21 cellular contexts compared by ENCODE assay signal in genomic region chr7:156218544-156219306, GRCh38.
A peak's percentile ranks its signal among the peaks of the same experiment; 100 is the strongest.
DNase-seq lines count a peak whose midpoint lies in the region; ATAC-seq, FAIRE-seq and TF ChIP-seq lines count a peak whose summit lies in the region.
"Had no signal": no experiment of that assay in that cellular context is flagged by ENCODE, and none has a peak within 500 bp of the region (broad histone marks: within the 10 kb centered on the region; RNA-seq: fewer than 3 reads in every experiment).

No MANE protein-coding gene starts in this region.

- H3K4me2 ChIP-seq in HepG2 (ENCODE audit: low read depth, low read length) (peak overlapping the region; percentile 16), K562 (ENCODE audit: insufficient read depth, low read length) (no peak overlapping the region)

- H3K79me2 ChIP-seq in HepG2 (ENCODE audit: insufficient read depth, low read length) (no peaks in the 10 kb centered on the region), K562 (ENCODE audit: control insufficient read depth, insufficient read depth, low read length) (no peaks in the 10 kb centered on the region)

- H4K20me1 ChIP-seq in HepG2 (ENCODE audit: insufficient read depth, low read length) (no peaks in the 10 kb centered on the region), K562 (replicated peaks; ENCODE audit: control insufficient read depth, insufficient read depth, low read length) (peaks cover 7% of the 10 kb centered on the region; the same call in 1 of the 2 replicates)

- no peaks in the 10 kb centered on the region for H3K4me1 Mint-ChIP-seq in activated T-helper 17 cell treated with anti-CD3 and anti-CD28 coated beads, Interleukin-2, amount 50 U/mL, for 72 hours

- BruUV-seq in HepG2 (replicated peaks; lab: Mats Ljungman, UMichigan) (no TSS peak), K562 (replicated peaks; lab: Mats Ljungman, UMichigan) (no TSS peak)

- 9% methylated on average over 8 of the region's 13 CpGs for WGBS in HepG2 (ENCODE audit: low lambda C conversion rate)
- WGBS in right lobe of liver (ENCODE audit: insufficient coverage, low coverage, low lambda C conversion rate, missing lambda C conversion rate): 51% methylated on average over 7 of the region's 13 CpGs
- under 1% methylated on average over 13 of the region's 13 CpGs for WGBS in K562 (ENCODE audit: insufficient coverage, low coverage, missing lambda C conversion rate)

- FAIRE-seq in HepG2 (lab: Jason Lieb, UNC): no peak
- FAIRE-seq in K562 (lab: Jason Lieb, UNC): no peak
- FAIRE-seq: A204.1, D721Med, G401.6, GM12892 had no signal

- peaks cover 9 to 79% of the 10 kb centered on the region in 2 experiments for H3K27me3 ChIP-seq in HepG2 (ENCODE audit: control insufficient read depth in 1 of 2, insufficient read depth in 2 of 2, low read length in 2 of 2)
- H3K27me3 ChIP-seq in right lobe of liver: no peaks in the 10 kb centered on the region
- H3K27me3 ChIP-seq in K562 (ENCODE audit: control insufficient read depth in 2 of 2, insufficient read depth in 2 of 2, low read length in 2 of 2): peaks cover 29 to 65% of the 10 kb centered on the region in 2 experiments
- no peaks in the 10 kb centered on the region for H3K27me3 ChIP-seq in vagina

- peaks cover 13% of the 10 kb centered on the region for H3K4me1 ChIP-seq in HepG2 (ENCODE audit: insufficient read depth, low read length)
- no peaks in the 10 kb centered on the region for H3K4me1 ChIP-seq in right lobe of liver
- no peaks in the 10 kb centered on the region for H3K4me1 ChIP-seq in K562 (replicated peaks in 1 of 2; ENCODE audit: control insufficient read depth in 2 of 2, insufficient read depth in 2 of 2, low read length in 2 of 2)
- H3K4me1 ChIP-seq in vagina: no peaks in the 10 kb centered on the region
- H3K4me1 ChIP-seq: BE2C had no signal

- no peak for TF ChIP-seq CTCF in HepG2 (CRISPR knock-in tag; IDR thresholded peaks at IDR 0.05)
- no peak for TF ChIP-seq CTCF in right lobe of liver (IDR thresholded peaks at IDR 0.05)
- TF ChIP-seq CTCF in K562 (IDR thresholded peaks at IDR 0.05 in 2 of 3, conservative IDR thresholded peaks at IDR 0.05 in 1 of 3; ENCODE audit: insufficient read depth in 2 of 3, low read depth in 1 of 3, low read length in 3 of 3): no peak
- TF ChIP-seq CTCF in vagina (IDR thresholded peaks at IDR 0.05): no peak

- POLR2A ChIA-PET in HepG2 (lab: Yijun Ruan, JAX): no interaction called here
- POLR2A ChIA-PET in K562 (lab: Yijun Ruan, JAX): interaction anchor here (0.7 kb wide), 1 partner anchor 169 kb away, joined by 3 read pairs; no protein-coding TSS in a partner anchor

- no peak overlapping the region for H3K4me3 Mint-ChIP-seq in activated T-helper 17 cell treated with anti-CD3 and anti-CD28 coated beads, Interleukin-2, amount 50 U/mL, for 72 hours
- H3K4me3 Mint-ChIP-seq: CD8-positive, alpha-beta T cell had no signal

- H3K27me3 Mint-ChIP-seq in activated T-helper 17 cell treated with anti-CD3 and anti-CD28 coated beads, Interleukin-2, amount 50 U/mL, for 72 hours: peaks cover 7% of the 10 kb centered on the region

- TF ChIP-seq POLR2A in HepG2 (IDR thresholded peaks at IDR 0.05; ENCODE audit: insufficient read depth in 1 of 2, low read depth in 2 of 2, low read length in 2 of 2): no peak
- no peak for TF ChIP-seq POLR2A in right lobe of liver (IDR thresholded peaks at IDR 0.05)
- TF ChIP-seq POLR2A in K562 (conservative IDR thresholded peaks at IDR 0.05): no peak
- no peak for TF ChIP-seq POLR2A in vagina (IDR thresholded peaks at IDR 0.05)

- ATAC-seq in HepG2 (peak; percentile 62), right lobe of liver (no peak), K562 (no peak), left lobe of liver (no peak), GM18519 (IDR thresholded peaks at IDR 0.05; ENCODE audit: low FRiP score, unreplicated experiment) (no peak)
- ATAC-seq in activated T-helper 17 cell treated with anti-CD3 and anti-CD28 coated beads, Interleukin-2, amount 50 U/mL, for 72 hours (replicated peaks): no peak
- ATAC-seq: CD8-positive, alpha-beta T cell had no signal

- H3K9me3 Mint-ChIP-seq in activated T-helper 17 cell treated with anti-CD3 and anti-CD28 coated beads, Interleukin-2, amount 50 U/mL, for 72 hours: no peaks in the 10 kb centered on the region
- H3K9me3 Mint-ChIP-seq: CD8-positive, alpha-beta T cell had no signal

- no peaks in the 10 kb centered on the region for H3K36me3 Mint-ChIP-seq in activated T-helper 17 cell treated with anti-CD3 and anti-CD28 coated beads, Interleukin-2, amount 50 U/mL, for 72 hours (ENCODE audit: low read depth)
- H3K36me3 Mint-ChIP-seq: CD8-positive, alpha-beta T cell had no signal

- CTCF ChIA-PET in HepG2 (lab: Yijun Ruan, JAX; ENCODE audit: low intra/inter-chr PET ratio, low total read pairs) (no interaction called here), K562 (lab: Yijun Ruan, JAX; ENCODE audit: low intra/inter-chr PET ratio) (no interaction called here)

- H3K9ac ChIP-seq in HepG2 (ENCODE audit: insufficient read depth, low read depth, low read length): no peak overlapping the region
- H3K9ac ChIP-seq in K562 (ENCODE audit: insufficient read depth in 1 of 2, low read depth in 2 of 2, low read length in 2 of 2): no peak overlapping the region

- H3K27ac ChIP-seq in HepG2 (ENCODE audit: extremely low read length, insufficient read depth, low read length): no peak overlapping the region
- H3K27ac ChIP-seq in right lobe of liver: no peak overlapping the region
- no peak overlapping the region for H3K27ac ChIP-seq in K562 (ENCODE audit: extremely low read depth, low read depth, low read length)
- no peak overlapping the region for H3K27ac ChIP-seq in vagina
- H3K27ac ChIP-seq: C4-2B, HL-60 had no signal

- TF ChIP-seq EP300 in HepG2 (IDR thresholded peaks at IDR 0.05; ENCODE audit: low read depth in 2 of 2, low read length in 2 of 2) (no peak), HepG2 (CRISPR knock-in tag; IDR thresholded peaks at IDR 0.05; ENCODE audit: borderline replicate concordance) (no peak), K562 (IDR thresholded peaks at IDR 0.05; ENCODE audit: low read length) (no peak)

- H3K9me1 ChIP-seq in K562 (ENCODE audit: control insufficient read depth, insufficient read depth, low read length): no peaks in the 10 kb centered on the region

- H3K9me3 ChIP-seq in HepG2 (ENCODE audit: low read length): no peaks in the 10 kb centered on the region
- no peaks in the 10 kb centered on the region for H3K9me3 ChIP-seq in right lobe of liver
- H3K9me3 ChIP-seq in K562 (replicated peaks; ENCODE audit: control insufficient read depth, insufficient read depth, low read depth, low read length): no peaks in the 10 kb centered on the region
- no peaks in the 10 kb centered on the region for H3K9me3 ChIP-seq in vagina
- H3K9me3 ChIP-seq: BE2C had no signal

- no peak overlapping the region for H3K27ac Mint-ChIP-seq in activated T-helper 17 cell treated with anti-CD3 and anti-CD28 coated beads, Interleukin-2, amount 50 U/mL, for 72 hours
- H3K27ac Mint-ChIP-seq: CD8-positive, alpha-beta T cell had no signal

- in situ Hi-C loops in HepG2 (cut with HindIII; ENCODE audit: extremely low pct_ligation_motif_present, low pct_unique_long_range_greater_than_20kb): no loop called here
- in situ Hi-C loops in K562 (cut with MboI): no loop called here

- H2AFZ ChIP-seq in HepG2 (ENCODE audit: low read length) (no peak overlapping the region), K562 (ENCODE audit: low read depth, low read length) (no peak overlapping the region)

- H3K36me3 ChIP-seq in HepG2 (replicated peaks in 1 of 2; ENCODE audit: control insufficient read depth in 1 of 2, insufficient read depth in 2 of 2, low read length in 2 of 2) (no peaks in the 10 kb centered on the region), right lobe of liver (no peaks in the 10 kb centered on the region), K562 (ENCODE audit: control insufficient read depth, insufficient read depth, low read length) (no peaks in the 10 kb centered on the region), vagina (no peaks in the 10 kb centered on the region)
- H3K36me3 ChIP-seq: BE2C had no signal

- no peak overlapping the region; a peak in 1 of 6 replicates for H3K4me3 ChIP-seq in HepG2 (replicated peaks in 1 of 3; ENCODE audit: insufficient read depth in 1 of 3, low read depth in 2 of 3, low read length in 3 of 3)
- H3K4me3 ChIP-seq in right lobe of liver: no peak overlapping the region
- no peak overlapping the region for H3K4me3 ChIP-seq in K562
- no peak overlapping the region for H3K4me3 ChIP-seq in vagina

- intact Hi-C loops in HepG2 (cut with micrococcal nuclease; ENCODE audit: unreplicated experiment) (no loop called here), right lobe of liver (cut with DNase I) (no loop called here), K562 (cut with micrococcal nuclease) (no loop called here), vagina (cut with DNase I) (no loop called here)

- peak; percentile 16 for DNase-seq in HepG2 (ENCODE audit: low spot score)
- no peak for DNase-seq in right lobe of liver
- DNase-seq in K562 (ENCODE audit: extremely low read depth in 1 of 4, low spot score in 3 of 4): no peak
- peak; percentile 22 for DNase-seq in left lobe of liver (ENCODE audit: low spot score)
- DNase-seq in vagina (ENCODE audit: extremely low spot score in 2 of 2): peak; percentile 77 to 88
- no peak for DNase-seq in SHP77 treated with DMSO at 0.1 percent for 48 hours (lab: John Stamatoyannopoulos, UW)
- DNase-seq: BE2C, COR-L47, DMS153, DMS79 treated with DMSO at 0.1 percent for 48 hours, EL, HCEC 1CT had no signal

- TF ChIP-seq RAD21 in HepG2 (CRISPR knock-in tag; IDR thresholded peaks at IDR 0.05) (no peak), K562 (CRISPR knock-in tag; conservative IDR thresholded peaks at IDR 0.05 in 1 of 2, IDR thresholded peaks at IDR 0.05 in 1 of 2) (no peak)

TF ChIP-seq in HepG2, 621 proteins besides CTCF, POLR2A, EP300 and RAD21 (continues in another document):
- TF ChIP-seq FOXA1 (IDR thresholded peaks at IDR 0.05): no peak
- no peak for TF ChIP-seq FOXA1 (CRISPR knock-in tag; IDR thresholded peaks at IDR 0.05)
- peak; percentile 51; the same call in 1 of the 2 replicates for TF ChIP-seq ZNF12 (CRISPR knock-in tag; IDR thresholded peaks at IDR 0.05)
- 0 out of 2 replicates have a peak, but pooled peaks have one; percentile 33 for TF ChIP-seq SPEN (CRISPR knock-in tag; IDR thresholded peaks at IDR 0.05; ENCODE audit: low read depth)
- TF ChIP-seq HNF4A (CRISPR knock-in tag; IDR thresholded peaks at IDR 0.05): 0 out of 2 replicates have a peak, but pooled peaks have one; percentile 26

TF ChIP-seq in K562, 482 proteins besides CTCF, POLR2A, EP300 and RAD21:
- TF ChIP-seq ZNF263 (CRISPR knock-in tag; IDR thresholded peaks at IDR 0.05; ENCODE audit: borderline replicate concordance): peak; percentile 90
- TF ChIP-seq NFRKB (IDR thresholded peaks at IDR 0.05; ENCODE audit: low read depth): no peak

Comparison
In these comparisons a context has a peak if more than half of its experiments do, and no peak if none do; other contexts are left out.
1. DNase-seq: peak in HepG2 (single experiment), left lobe of liver (single experiment) and vagina (2 of 2); none in right lobe of liver (0 of 3), K562 (0 of 4) and SHP77 treated with DMSO at 0.1 percent for 48 hours (single experiment).
2. Of the 241 proteins assayed by ChIP-seq in both HepG2 and K562: peak only in HepG2: ETV5 and ZNF12; only in K562: none; in both: ZNF263; in neither: 238.